In the genomic region with DNA sequence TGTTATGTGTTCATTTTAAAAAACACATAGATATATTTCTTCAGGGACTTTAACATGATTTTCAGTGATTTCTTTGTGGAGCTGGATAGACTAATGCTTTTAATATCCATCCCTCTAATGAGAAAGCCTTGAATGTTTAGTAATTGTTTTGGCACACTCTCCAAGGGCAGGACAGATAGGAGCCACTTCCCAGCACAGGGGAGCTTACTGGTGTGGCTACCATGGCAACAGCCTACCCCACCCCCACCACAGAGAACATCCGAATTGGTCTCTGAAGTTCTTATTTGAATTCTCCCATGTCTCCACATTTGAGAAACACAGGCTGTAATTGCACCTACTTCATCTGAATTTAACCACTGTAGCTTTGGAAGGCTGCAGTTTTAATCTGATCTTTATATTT, we compare ENCODE assay signal across 27 cellular contexts.
DNase-seq lines count a peak whose midpoint lies in the region; ATAC-seq, FAIRE-seq and TF ChIP-seq lines count a peak whose summit lies in the region.
"Had no signal": no experiment of that assay in that cellular context is flagged by ENCODE, and none has a peak within 500 bp of the region (broad histone marks: within the 10 kb centered on the region; RNA-seq: fewer than 3 reads in every experiment).

No MANE protein-coding gene starts in this region.

- ATAC-seq in left ventricle myocardium superior (peak; percentile 98), pancreas (peak in 3 of 4 donors; percentile 39 to 53 (median 51))
- ATAC-seq: activated naive CD4-positive, alpha-beta T cell treated with anti-CD3 and anti-CD28 coated beads, Interleukin-2, amount 50 U/mL, for 72 hours; HCT116; naive thymus-derived CD8-positive, alpha-beta T cell had no signal

- no peaks in the 10 kb centered on the region for H3K36me3 ChIP-seq in pancreas
- H3K36me3 ChIP-seq: BLaER1, prostate gland, vagina had no signal

- H3K9me3 ChIP-seq in pancreas: no peaks in the 10 kb centered on the region
- H3K9me3 ChIP-seq: BLaER1, prostate gland, vagina had no signal

- no peaks in the 10 kb centered on the region for H3K27me3 ChIP-seq in pancreas
- H3K27me3 ChIP-seq: BLaER1, dorsolateral prefrontal cortex, vagina had no signal

- TF ChIP-seq CTCF in choroid plexus epithelial cell (conservative IDR thresholded peaks at IDR 0.05; ENCODE audit: low read depth, low read length): no peak
- TF ChIP-seq CTCF in pancreas (IDR thresholded peaks at IDR 0.05): no peak

- H3K4me1 ChIP-seq in pancreas: peaks cover 0 to 4% (median 0%) of the 10 kb centered on the region in 3 donors
- H3K4me1 ChIP-seq: BLaER1, prostate gland, vagina had no signal

- H3K4me3 ChIP-seq in choroid plexus epithelial cell (ENCODE audit: low read depth, low read length): no peak overlapping the region
- no peak overlapping the region for H3K4me3 ChIP-seq in pancreas
- H3K4me3 ChIP-seq: BLaER1, dorsolateral prefrontal cortex, PC-9, prostate gland, vagina had no signal

- 18 to 30% methylated on average over 1 of the region's 1 CpG for WGBS in pancreas, 2 donors

- intact Hi-C loops in left ventricle myocardium superior (cut with micrococcal nuclease): no loop called here
- intact Hi-C loops in pancreas (cut with DNase I): no loop called here

- no peak overlapping the region for H3K27ac ChIP-seq in pancreas
- H3K27ac ChIP-seq: BLaER1, HL-60, PC-9, prostate gland, vagina had no signal

- DNase-seq in NCI-H2227 (lab: John Stamatoyannopoulos, UW; ENCODE audit: unreplicated experiment) (peak; percentile 0), NCI-H2227 treated with DMSO at 0.1 percent for 48 hours (lab: John Stamatoyannopoulos, UW) (no peak), choroid plexus epithelial cell (ENCODE audit: low read depth) (peak; percentile 28), left ventricle myocardium superior (peak; percentile 62), pancreas (peak in 1 of 6 donors; percentile 5), SKM-1 (lab: John Stamatoyannopoulos, UW; ENCODE audit: unreplicated experiment) (no peak)
- DNase-seq in activated CD4-positive, alpha-beta T cell treated with anti-CD3 and anti-CD28 coated beads, Interleukin-2, amount 50 U/mL, for 4 hours: no peak
- no peak for DNase-seq in stimulated activated CD8-positive, alpha-beta memory T cell treated with anti-CD3 and anti-CD28 coated beads, Interleukin-4, amount 100 ng/mL, for 48 hours
- DNase-seq: activated CD4-positive, CD25-positive, alpha-beta regulatory T cell treated with anti-CD3 and anti-CD28 coated beads, Interleukin-2, amount 50 U/mL, for 72 hours; dorsolateral prefrontal cortex; erythroblast; GF-D8; IMR-90; islet precursor cell; naive thymus-derived CD8-positive, alpha-beta T cell; NCI-H1436; NCI-H2171; NCI-H774; PC-9; stimulated activated CD4-positive, alpha-beta T cell treated with anti-CD3 and anti-CD28 coated beads, Interleukin-4, amount 100 ng/mL, for 4 hours had no signal

- FAIRE-seq in pancreas (lab: Jason Lieb, UNC): no peak
- FAIRE-seq: bronchial epithelial cell had no signal

Comparison
In these comparisons a context has a peak if more than half of its experiments do, and no peak if none do; other contexts are left out.
1. DNase-seq: peak in NCI-H2227 (single experiment), choroid plexus epithelial cell (single experiment) and left ventricle myocardium superior (single experiment); none in NCI-H2227 treated with DMSO at 0.1 percent for 48 hours (single experiment), activated CD4-positive, alpha-beta T cell treated with anti-CD3 and anti-CD28 coated beads, Interleukin-2, amount 50 U/mL, for 4 hours (0 of 2), stimulated activated CD8-positive, alpha-beta memory T cell treated with anti-CD3 and anti-CD28 coated beads, Interleukin-4, amount 100 ng/mL, for 48 hours (single experiment) and SKM-1 (single experiment).